19 cellular contexts compared by ENCODE assay signal in genomic region chr12:30828686-30829085, GRCh38.
DNase-seq lines count a peak whose midpoint lies in the region; ATAC-seq and TF ChIP-seq lines count a peak whose summit lies in the region.
"Had no signal": no experiment of that assay in that cellular context is flagged by ENCODE, and none has a peak within 500 bp of the region (broad histone marks: within the 10 kb centered on the region; RNA-seq: fewer than 3 reads in every experiment).

No MANE protein-coding gene starts in this region.

- no peaks in the 10 kb centered on the region for H3K79me1 ChIP-seq in H9 (ENCODE audit: insufficient read depth, low read depth, low read length, poor library complexity, severe bottlenecking)

- no peak overlapping the region for H3K18ac ChIP-seq in H9 (ENCODE audit: insufficient read length, low read depth, low read length)

- H3K27ac ChIP-seq in H9 (ENCODE audit: insufficient read length, low read depth, low read length) (no peak overlapping the region), right atrium auricular region (no peak overlapping the region), hepatocyte (no peak overlapping the region)

- H3K9ac ChIP-seq in H9 (ENCODE audit: extremely low read depth, insufficient read length, low read length) = no peak overlapping the region
- H3K9ac ChIP-seq: SK-N-SH had no signal

- H3K23me2 ChIP-seq in H9 (ENCODE audit: insufficient read length, low read depth, low read length, poor library complexity, severe bottlenecking) = no peaks in the 10 kb centered on the region

- H3T11ph ChIP-seq in H9 (ENCODE audit: low read length) = no peak overlapping the region

- DNase-seq in H9 = peak; percentile 12
- peak; percentile 22 for DNase-seq in RKO (ENCODE audit: low spot score)
- DNase-seq in iris pigment epithelial cell (ENCODE audit: low read depth) = peak; percentile 16
- peak; percentile 90 for DNase-seq in renal cortical epithelial cell (ENCODE audit: low read depth)
- DNase-seq in right atrium auricular region (ENCODE audit: low spot score) = no peak
- no peak for DNase-seq in hepatocyte (ENCODE audit: low spot score)
- DNase-seq: Caco-2; CD4-positive, CD25-positive, alpha-beta regulatory T cell; DMS53; KBM-7; NCI-H1048; NCI-H146; NCI-H2081; NCI-H510A; SK-N-SH had no signal

- no CpG with 5 or more reads among the region's 4 CpGs for WGBS in H9 (ENCODE audit: extremely low coverage, insufficient read length, low lambda C conversion rate)
- WGBS in hepatocyte (ENCODE audit: low lambda C conversion rate, missing lambda C conversion rate) = 74% methylated on average over 4 of the region's 4 CpGs

- no peaks in the 10 kb centered on the region for H3K9me3 ChIP-seq in H9 (ENCODE audit: control insufficient read depth, low read depth, low read length)
- H3K9me3 ChIP-seq in right atrium auricular region = no peaks in the 10 kb centered on the region
- H3K9me3 ChIP-seq in hepatocyte (ENCODE audit: low read depth) = no peaks in the 10 kb centered on the region
- H3K9me3 ChIP-seq: Caco-2, SK-N-SH had no signal

- H3K36me3 ChIP-seq in right atrium auricular region (no peaks in the 10 kb centered on the region), hepatocyte (replicated peaks; ENCODE audit: insufficient read depth, low read depth) (no peaks in the 10 kb centered on the region)

- no peak overlapping the region for H2BK12ac ChIP-seq in H9 (ENCODE audit: insufficient read length, low read depth, low read length)

- H4K8ac ChIP-seq in H9 (replicated peaks; ENCODE audit: insufficient read length, low read depth, low read length) = no peak overlapping the region

- no peak overlapping the region for H2AK5ac ChIP-seq in H9 (ENCODE audit: insufficient read length, low read length)

- peaks cover 0 to 9% of the 10 kb centered on the region in 2 experiments; a peak in 4 of 5 replicates for H3K9me3 Mint-ChIP-seq in H9

- TF ChIP-seq CTCF in H9 (conservative IDR thresholded peaks at IDR 0.05) = no peak
- no peak for TF ChIP-seq CTCF in right atrium auricular region (IDR thresholded peaks at IDR 0.05)
- TF ChIP-seq CTCF in hepatocyte (IDR thresholded peaks at IDR 0.05; ENCODE audit: poor library complexity) = no peak

- H3K4me1 ChIP-seq in H9 (ENCODE audit: insufficient read depth, low read length) = no peaks in the 10 kb centered on the region
- H3K4me1 ChIP-seq in right atrium auricular region = no peaks in the 10 kb centered on the region
- H3K4me1 ChIP-seq in hepatocyte (ENCODE audit: insufficient read depth) = no peaks in the 10 kb centered on the region
- H3K4me1 ChIP-seq: Caco-2 had no signal

- no peak overlapping the region for H2BK5ac ChIP-seq in H9 (ENCODE audit: insufficient read length, low read length)

- H4K20me1 ChIP-seq in H9 (ENCODE audit: control insufficient read depth, insufficient read depth, insufficient read length) = no peaks in the 10 kb centered on the region
- H4K20me1 ChIP-seq in hepatocyte (ENCODE audit: insufficient read depth, poor library complexity, severe bottlenecking) = no peaks in the 10 kb centered on the region

- H3K4me2 ChIP-seq in H9 (ENCODE audit: insufficient read depth, insufficient read length, low read length) (no peak overlapping the region), hepatocyte (no peak overlapping the region)
- H3K4me2 ChIP-seq: SK-N-SH had no signal

- H3K79me2 ChIP-seq in H9 (ENCODE audit: insufficient read depth, low read length) = no peaks in the 10 kb centered on the region
- H3K79me2 ChIP-seq in hepatocyte = no peaks in the 10 kb centered on the region

- 0 out of 7 replicates have a peak overlapping the region, but pooled peaks of 1 of the 3 experiments have one; percentile 9 for H3K27ac Mint-ChIP-seq in H9
- H3K27ac Mint-ChIP-seq: CD4-positive, CD25-positive, alpha-beta regulatory T cell had no signal

- H2BK15ac ChIP-seq in H9 (ENCODE audit: low read depth, low read length) = no peak overlapping the region

- H3K4me3 Mint-ChIP-seq in H9 = no peak overlapping the region
- H3K4me3 Mint-ChIP-seq: CD4-positive, CD25-positive, alpha-beta regulatory T cell had no signal

- no peak overlapping the region for H2BK120ac ChIP-seq in H9 (ENCODE audit: low read depth, low read length, poor library complexity, severe bottlenecking)

- H3K4me3 ChIP-seq in right atrium auricular region (no peak overlapping the region), hepatocyte (no peak overlapping the region)

- no peak for ATAC-seq in GM21515 (IDR thresholded peaks at IDR 0.05; ENCODE audit: unreplicated experiment)
- no peak for ATAC-seq in HG02973 (IDR thresholded peaks at IDR 0.05; ENCODE audit: unreplicated experiment)
- ATAC-seq: HCT116, Right ventricle myocardium inferior had no signal

- H3K27me3 Mint-ChIP-seq in H9 (ENCODE audit: low read depth) = peaks cover 41% of the 10 kb centered on the region

- H3K4me1 Mint-ChIP-seq in H9 = peaks cover 0 to 7% of the 10 kb centered on the region in 2 experiments

- no peak overlapping the region for H2BK20ac ChIP-seq in H9 (ENCODE audit: low read depth, low read length, poor library complexity, severe bottlenecking)

- peaks cover 0 to 4% (median 4%) of the 10 kb centered on the region in 3 experiments; a peak in 3 of 7 replicates for H3K36me3 Mint-ChIP-seq in H9 (ENCODE audit: insufficient read depth in 1 of 3, low read depth in 3 of 3)
- H3K36me3 Mint-ChIP-seq: CD4-positive, CD25-positive, alpha-beta regulatory T cell had no signal

- H4K91ac ChIP-seq in H9 (ENCODE audit: insufficient read length, low read depth, low read length) = no peak overlapping the region

- H3K56ac ChIP-seq in H9 (ENCODE audit: insufficient read length, low read depth, low read length) = no peak overlapping the region

- H2AFZ ChIP-seq in H9 (ENCODE audit: low read length) = no peak overlapping the region
- no peak overlapping the region for H2AFZ ChIP-seq in hepatocyte

- no peak overlapping the region for H3K14ac ChIP-seq in H9 (ENCODE audit: insufficient read depth, low read length)

- no peak overlapping the region for H3K4ac ChIP-seq in H9 (ENCODE audit: low read depth, low read length)

- H4K5ac ChIP-seq in H9 (ENCODE audit: insufficient read length, low read depth, low read length) = no peak overlapping the region

- H3K9me2 ChIP-seq in hepatocyte (replicated peaks; ENCODE audit: insufficient read depth) = no peaks in the 10 kb centered on the region
- H3K9me2 ChIP-seq: SK-N-SH had no signal

- H3K23ac ChIP-seq in H9 (ENCODE audit: insufficient read length, low read depth, low read length) = no peak overlapping the region

- H3K27me3 ChIP-seq in H9 (ENCODE audit: insufficient read depth, low read length) (no peaks in the 10 kb centered on the region; the same call in 1 of the 2 replicates), right atrium auricular region (no peaks in the 10 kb centered on the region), hepatocyte (no peaks in the 10 kb centered on the region)

Comparison
In these comparisons a context has a peak if more than half of its experiments do, and no peak if none do; other contexts are left out.
1. DNase-seq: peak in H9 (single experiment), RKO (single experiment), iris pigment epithelial cell (single experiment) and renal cortical epithelial cell (single experiment); none in right atrium auricular region (single experiment) and hepatocyte (single experiment).